In the genomic region with DNA sequence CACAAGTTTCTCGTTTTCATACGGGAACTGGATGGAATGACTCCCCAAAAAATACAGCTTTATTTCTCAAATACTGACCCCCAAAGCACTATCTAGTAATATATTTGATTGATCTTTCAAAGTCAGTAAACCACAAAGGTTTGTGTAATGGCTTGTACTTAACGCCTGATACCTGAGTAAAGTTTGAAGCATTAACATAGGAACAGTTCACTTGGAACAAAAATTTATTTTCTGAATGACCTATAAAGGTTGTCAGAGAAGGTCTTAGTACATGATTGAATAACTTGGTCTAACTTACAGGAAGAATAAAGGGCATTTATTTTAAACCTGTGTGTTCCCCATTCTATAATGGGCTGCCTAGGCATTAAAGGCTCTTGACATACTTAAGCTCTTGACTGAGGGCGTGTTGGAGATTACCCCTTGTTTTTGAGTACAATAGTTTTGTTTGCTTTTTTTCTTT, we compare ENCODE assay signal across 9 cellular contexts. TPM values are rescaled to one million over a fixed set of nuclear protein-coding genes. Genes with fewer than 3 reads are reported as not detected.
DNase-seq lines count a peak whose midpoint lies in the region; ATAC-seq, FAIRE-seq and TF ChIP-seq lines count a peak whose summit lies in the region.
"Had no signal": no experiment of that assay in that cellular context is flagged by ENCODE, and none has a peak within 500 bp of the region (broad histone marks: within the 10 kb centered on the region; RNA-seq: fewer than 3 reads in every experiment).

No MANE protein-coding gene starts in this region.

- H3F3A ChIP-seq in SU-DHL-6 (ENCODE audit: insufficient read depth) = peaks cover 15% of the 10 kb centered on the region
- H3F3A ChIP-seq in smooth muscle cell (ENCODE audit: low read depth) = no peaks in the 10 kb centered on the region

- H3K9ac ChIP-seq in SU-DHL-6 (ENCODE audit: low read length) (peak overlapping the region; percentile 94), smooth muscle cell (ENCODE audit: low read depth) (peak overlapping the region; percentile 60)

- H3K27me3 Mint-ChIP-seq in HFFc6 (ENCODE audit: insufficient read depth) = no peaks in the 10 kb centered on the region

- H3K27me3 ChIP-seq in SU-DHL-6 (ENCODE audit: low read length) = no peaks in the 10 kb centered on the region
- H3K27me3 ChIP-seq in right cardiac atrium (ENCODE audit: control insufficient read depth, insufficient read depth) = no peaks in the 10 kb centered on the region
- no peaks in the 10 kb centered on the region for H3K27me3 ChIP-seq in smooth muscle cell (ENCODE audit: low read depth)

- intact Hi-C loops in right cardiac atrium (cut with DNase I) = loop anchor here in 1 of 4 donors (5.0 kb wide), 1 partner anchor 134 kb away; no protein-coding TSS in a partner anchor

- H3K9me3 ChIP-seq in SU-DHL-6 (ENCODE audit: insufficient read depth, low read length) = no peaks in the 10 kb centered on the region
- H3K9me3 ChIP-seq in right cardiac atrium (ENCODE audit: control insufficient read depth, low read length) = no peaks in the 10 kb centered on the region
- H3K9me3 ChIP-seq in smooth muscle cell (replicated peaks; ENCODE audit: low read depth) = no peaks in the 10 kb centered on the region

- no peak for ATAC-seq in right cardiac atrium
- ATAC-seq in HG03571 (IDR thresholded peaks at IDR 0.05; ENCODE audit: unreplicated experiment) = no peak
- no peak for ATAC-seq in HG03354 (IDR thresholded peaks at IDR 0.05; ENCODE audit: poor library complexity, severe bottlenecking, unreplicated experiment)
- ATAC-seq: HCT116 had no signal

- H3K79me2 ChIP-seq in SU-DHL-6 (ENCODE audit: insufficient read depth, low read length) = peaks cover 40% of the 10 kb centered on the region
- H3K79me2 ChIP-seq in smooth muscle cell (ENCODE audit: low read depth) = no peaks in the 10 kb centered on the region

- H3K27ac ChIP-seq in SU-DHL-6 (ENCODE audit: low read depth, low read length) = peak overlapping the region; percentile 22
- H3K27ac ChIP-seq in right cardiac atrium (ENCODE audit: low read length) = peak overlapping the region; percentile 98
- H3K27ac ChIP-seq in smooth muscle cell (ENCODE audit: low read depth) = peak overlapping the region; percentile 50

- no peaks in the 10 kb centered on the region for H3K9me2 ChIP-seq in SU-DHL-6 (replicated peaks; ENCODE audit: insufficient read depth, low read length)

- H3K9me3 Mint-ChIP-seq in HFFc6 = no peaks in the 10 kb centered on the region

- 4% methylated on average over 4 of the region's 4 CpGs for WGBS in right cardiac atrium
- 5% methylated on average over 4 of the region's 4 CpGs for WGBS in smooth muscle cell (ENCODE audit: low lambda C conversion rate)

- TF ChIP-seq CTCF in HFFc6 (IDR thresholded peaks at IDR 0.05) = no peak
- no peak for TF ChIP-seq CTCF in SU-DHL-6 (IDR thresholded peaks at IDR 0.05; ENCODE audit: insufficient read depth, low read length, poor library complexity, severe bottlenecking)
- no peak for TF ChIP-seq CTCF in smooth muscle cell (IDR thresholded peaks at IDR 0.05; ENCODE audit: borderline replicate concordance, insufficient read depth, poor library complexity, severe bottlenecking)
- TF ChIP-seq CTCF in D721Med (IDR thresholded peaks at IDR 0.05; ENCODE audit: insufficient read depth, missing control alignments) = no peak

- H3K4me1 ChIP-seq in right cardiac atrium (ENCODE audit: control insufficient read depth, insufficient read depth, low read length) (no peaks in the 10 kb centered on the region), smooth muscle cell (ENCODE audit: low read depth) (peaks cover 7% of the 10 kb centered on the region)

- H3K4me3 ChIP-seq in SU-DHL-6 (ENCODE audit: insufficient read depth, low read length, poor library complexity, severe bottlenecking) (peak overlapping the region; percentile 91), right cardiac atrium (ENCODE audit: low read length) (peak overlapping the region; percentile 82), smooth muscle cell (peak overlapping the region; percentile 84)

- H3K36me3 Mint-ChIP-seq in HFFc6 (ENCODE audit: low read depth) = no peaks in the 10 kb centered on the region

- peaks cover 6% of the 10 kb centered on the region; the same call in 1 of the 2 replicates for H3K36me3 ChIP-seq in SU-DHL-6 (ENCODE audit: low read length)
- no peaks in the 10 kb centered on the region for H3K36me3 ChIP-seq in smooth muscle cell (ENCODE audit: low read depth)

- DNase-seq in HFFc6 = no peak
- DNase-seq in right cardiac atrium = no peak
- DNase-seq in smooth muscle cell (lab: John Stamatoyannopoulos, UW; ENCODE audit: unreplicated experiment) = no peak
- no peak for DNase-seq in middle frontal gyrus (ENCODE audit: extremely low spot score, low spot score)
- DNase-seq in D721Med (ENCODE audit: insufficient read length, low spot score) = no peak

- no peak overlapping the region for H3K4me3 Mint-ChIP-seq in HFFc6

- peak overlapping the region; percentile 83 for H3K27ac Mint-ChIP-seq in HFFc6

- H3K4me2 ChIP-seq in SU-DHL-6 (ENCODE audit: low read depth, low read length, poor library complexity, severe bottlenecking) (peak overlapping the region; percentile 91), smooth muscle cell (peak overlapping the region; percentile 94)

- no peaks in the 10 kb centered on the region; the same call in 1 of the 2 replicates for H4K20me1 ChIP-seq in SU-DHL-6 (ENCODE audit: low read depth, low read length)
- H4K20me1 ChIP-seq in smooth muscle cell (ENCODE audit: low read depth) = no peaks in the 10 kb centered on the region

- H2AFZ ChIP-seq in SU-DHL-6 (ENCODE audit: low read depth, low read length, severe bottlenecking) = peak overlapping the region; percentile 5
- peak overlapping the region; percentile 91 for H2AFZ ChIP-seq in smooth muscle cell (ENCODE audit: low read depth)

- H3K4me1 Mint-ChIP-seq in HFFc6 (ENCODE audit: low read depth) = 0 out of 2 replicates have a peak, but pooled peaks cover 13% of the 10 kb centered on the region

- no peak for FAIRE-seq in D721Med (lab: Jason Lieb, UNC)

RNA-seq across cellular contexts. Expression of a gene that starts 1.4 kb away (rescaled TPM):
- total RNA-seq in HFFc6 (2021; fragmentation: NEBNext Ultra II Directional; extraction: Animal tissue kit (Norgen Biotek cat#: 25700)) = 1 to 10 TPM; 2.0 to 6.7 (median 2.6) TPM
- 10 to 100 TPM; 22.2 to 30.0 (median 28.2) TPM for total RNA-seq in right cardiac atrium
- polyA plus RNA-seq in right cardiac atrium = 5.1 TPM
- total RNA-seq in smooth muscle cell = 1.2 and 1.9 TPM in 2 replicates
- polyA plus RNA-seq in smooth muscle cell = 0.38 and 0.65 TPM in 2 replicates

Comparison
In these comparisons a context has a peak if more than half of its experiments do, and no peak if none do; other contexts are left out.
1. H3K27ac ChIP-seq: peak in every context shown above with its lines; median percentile 98 in right cardiac atrium; 50 in smooth muscle cell; 22 in SU-DHL-6.